9 cellular contexts compared by ENCODE assay signal in genomic region chr10:101120884-101121660, GRCh38. TPM values are rescaled to one million over a fixed set of nuclear protein-coding genes. Genes with fewer than 3 reads are reported as not detected.
DNase-seq lines count a peak whose midpoint lies in the region; ATAC-seq and TF ChIP-seq lines count a peak whose summit lies in the region.
"Had no signal": no experiment of that assay in that cellular context is flagged by ENCODE, and none has a peak within 500 bp of the region (broad histone marks: within the 10 kb centered on the region; RNA-seq: fewer than 3 reads in every experiment).

No MANE protein-coding gene starts in this region.

- BruUV-seq in IMR-90 (replicated peaks; lab: Mats Ljungman, UMichigan): no TSS peak

- H3K56ac ChIP-seq in IMR-90 (ENCODE audit: extremely low read depth, insufficient read depth, low read length): no peak overlapping the region

- peaks cover 28% of the 10 kb centered on the region for H3K4me1 Mint-ChIP-seq in CD4-positive, alpha-beta T cell (ENCODE audit: low read depth)
- H3K4me1 Mint-ChIP-seq in mesothelial cell of epicardium: peaks cover 6% of the 10 kb centered on the region

- H3K4ac ChIP-seq in IMR-90 (ENCODE audit: low read depth, low read length): no peak overlapping the region

- H3K9ac ChIP-seq in IMR-90 (ENCODE audit: low read depth, low read length): no peak overlapping the region

- 1% methylated on average over 16 of the region's 41 CpGs; no CpG with 5 or more reads in 1 of the 2 experiments for WGBS in IMR-90 (ENCODE audit: extremely low coverage in 2 of 2, insufficient read length in 1 of 2), 2 experiments

- peak in 7 of 10 experiments; percentile 23 to 59 (median 35) for DNase-seq in CD4-positive, alpha-beta T cell
- no peak for DNase-seq in IMR-90
- no peak for DNase-seq in brain microvascular endothelial cell
- no peak for DNase-seq in mesothelial cell of epicardium (ENCODE audit: low spot score in 2 of 2, unreplicated experiment in 2 of 2)
- DNase-seq in uterus: no peak
- DNase-seq in SIG-M5 treated with dmso at 0.1 percent for 504 hours (lab: John Stamatoyannopoulos, UW; ENCODE audit: unreplicated experiment): no peak
- DNase-seq in NCI-H226: no peak

- H3K27ac ChIP-seq in CD4-positive, alpha-beta T cell (ENCODE audit: low read depth, low read length): no peak overlapping the region
- H3K27ac ChIP-seq in IMR-90 (ENCODE audit: insufficient read depth, low read length): no peak overlapping the region
- no peak overlapping the region for H3K27ac ChIP-seq in brain microvascular endothelial cell
- no peak overlapping the region for H3K27ac ChIP-seq in uterus

- H4K91ac ChIP-seq in IMR-90 (ENCODE audit: insufficient read depth, low read depth, low read length): no peak overlapping the region

- H2BK20ac ChIP-seq in IMR-90 (ENCODE audit: low read depth, low read length): no peak overlapping the region

- H2BK5ac ChIP-seq in IMR-90 (ENCODE audit: low read depth, low read length, poor library complexity, severe bottlenecking): no peak overlapping the region

- H3K79me1 ChIP-seq in IMR-90 (ENCODE audit: low read depth in 1 of 2, low read length in 2 of 2): no peaks in the 10 kb centered on the region

- in situ Hi-C loops in IMR-90 (cut with MboI; ENCODE audit: low sequenced_read_pairs) (no loop called here), brain microvascular endothelial cell (cut with HindIII; ENCODE audit: low pct_ligation_motif_present, low sequenced_read_pairs) (no loop called here)

- H3K27ac Mint-ChIP-seq in CD4-positive, alpha-beta T cell: peak overlapping the region; percentile 68
- H3K27ac Mint-ChIP-seq in mesothelial cell of epicardium: no peak overlapping the region

- no peak for TF ChIP-seq CTCF in CD4-positive, alpha-beta T cell (IDR thresholded peaks at IDR 0.05)
- TF ChIP-seq CTCF in IMR-90 (conservative IDR thresholded peaks at IDR 0.05; ENCODE audit: low read depth, low read length) (no peak), brain microvascular endothelial cell (IDR thresholded peaks at IDR 0.05; ENCODE audit: low read depth, low read length, missing control alignments) (no peak), mesothelial cell of epicardium (IDR thresholded peaks at IDR 0.05; ENCODE audit: unreplicated experiment) (no peak), uterus (IDR thresholded peaks at IDR 0.05) (no peak)

- H3K14ac ChIP-seq in IMR-90 (replicated peaks; ENCODE audit: low read depth, low read length): no peak overlapping the region

- peak; percentile 89 for ATAC-seq in CD4-positive, alpha-beta T cell (ENCODE audit: poor library complexity)
- peak; percentile 73 for ATAC-seq in IMR-90 (ENCODE audit: low read depth)
- no peak for ATAC-seq in HG03039 (IDR thresholded peaks at IDR 0.05; ENCODE audit: unreplicated experiment)

- intact Hi-C loops in CD4-positive, alpha-beta T cell (cut with DNase I, micrococcal nuclease): no loop called here
- intact Hi-C loops in IMR-90 (cut with micrococcal nuclease): no loop called here
- intact Hi-C loops in uterus (cut with DNase I; ENCODE audit: low total_unique reads): no loop called here

- H2AK5ac ChIP-seq in IMR-90 (ENCODE audit: low read depth, low read length): no peak overlapping the region

- no peak overlapping the region for H2BK120ac ChIP-seq in IMR-90 (ENCODE audit: low read depth, low read length)

- H3K36me3 Mint-ChIP-seq in CD4-positive, alpha-beta T cell (ENCODE audit: low read depth): peaks cover 4% of the 10 kb centered on the region
- no peaks in the 10 kb centered on the region for H3K36me3 Mint-ChIP-seq in mesothelial cell of epicardium

- H3K9me1 ChIP-seq in IMR-90 (ENCODE audit: insufficient read depth, low read length): 0 out of 2 replicates have a peak, but pooled peaks cover 4% of the 10 kb centered on the region

- peaks cover 42% of the 10 kb centered on the region for H3K27me3 ChIP-seq in CD4-positive, alpha-beta T cell (ENCODE audit: control insufficient read depth, insufficient read depth, low read length)
- H3K27me3 ChIP-seq in IMR-90 (ENCODE audit: control insufficient read depth, insufficient read depth, low read length) (peaks cover 91% of the 10 kb centered on the region), brain microvascular endothelial cell (replicated peaks) (peaks cover 75% of the 10 kb centered on the region), uterus (peaks cover 0 to 30% of the 10 kb centered on the region in 2 donors)

- H2AFZ ChIP-seq in IMR-90 (replicated peaks; ENCODE audit: low read length, poor library complexity): peak overlapping the region; percentile 88

- H3K4me3 ChIP-seq in IMR-90 (ENCODE audit: insufficient read depth, low read depth, low read length) (peak overlapping the region; percentile 47), brain microvascular endothelial cell (ENCODE audit: low read depth, low read length) (peak overlapping the region; percentile 46), uterus (peak overlapping the region; percentile 22 to 35)

- no peaks in the 10 kb centered on the region for H3K9me3 ChIP-seq in CD4-positive, alpha-beta T cell (ENCODE audit: control insufficient read depth, low read length)
- H3K9me3 ChIP-seq in IMR-90 (ENCODE audit: control insufficient read depth, insufficient read depth, low read length): peaks cover 2% of the 10 kb centered on the region; the same call in 1 of the 2 replicates
- no peaks in the 10 kb centered on the region for H3K9me3 ChIP-seq in uterus

- H3K4me3 Mint-ChIP-seq in CD4-positive, alpha-beta T cell: peak overlapping the region; percentile 97
- H3K4me3 Mint-ChIP-seq in mesothelial cell of epicardium: peak overlapping the region; percentile 54

- no peaks in the 10 kb centered on the region for H3K9me3 Mint-ChIP-seq in CD4-positive, alpha-beta T cell
- H3K9me3 Mint-ChIP-seq in mesothelial cell of epicardium: no peaks in the 10 kb centered on the region

- H3K23ac ChIP-seq in IMR-90 (ENCODE audit: low read depth, low read length): peak overlapping the region; percentile 66; the same call in 1 of the 2 replicates

- POLR2A ChIA-PET in CD4-positive, alpha-beta T cell (lab: Charles Lee): interaction anchor here (0.7 to 1.4 kb wide), 2 partner anchors 18 to 21 kb away, joined by 4 to 5 read pairs; no protein-coding TSS in a partner anchor
- POLR2A ChIA-PET in IMR-90 (lab: Charles Lee; ENCODE audit: unreplicated experiment): no interaction called here

- no peak for TF ChIP-seq RAD21 in IMR-90 (IDR thresholded peaks at IDR 0.05; ENCODE audit: low read length)

- peaks cover 70% of the 10 kb centered on the region for H3K27me3 Mint-ChIP-seq in CD4-positive, alpha-beta T cell
- H3K27me3 Mint-ChIP-seq in mesothelial cell of epicardium (ENCODE audit: low read depth): peaks cover 98% of the 10 kb centered on the region

- no peak overlapping the region for H4K8ac ChIP-seq in IMR-90 (ENCODE audit: low read depth in 2 of 2, low read length in 2 of 2)

- H2AK9ac ChIP-seq in IMR-90 (replicated peaks; ENCODE audit: low read depth, low read length, poor library complexity): peak overlapping the region; percentile 23

- H3K4me1 ChIP-seq in IMR-90 (ENCODE audit: control insufficient read depth, insufficient read depth, low read length) (no peaks in the 10 kb centered on the region), uterus (peaks cover 0 to 6% of the 10 kb centered on the region in 2 donors)

- H4K5ac ChIP-seq in IMR-90 (ENCODE audit: low read depth, low read length): no peak overlapping the region

- no peak overlapping the region for H2BK15ac ChIP-seq in IMR-90 (ENCODE audit: low read depth, low read length)

- H3K36me3 ChIP-seq in IMR-90 (ENCODE audit: control insufficient read depth, insufficient read depth, low read length) (no peaks in the 10 kb centered on the region), brain microvascular endothelial cell (replicated peaks) (no peaks in the 10 kb centered on the region), uterus (no peaks in the 10 kb centered on the region)

- dilution Hi-C loops in IMR-90 (cut with HindIII; ENCODE audit: low sequenced_read_pairs, unreplicated experiment): no loop called here

- 0 out of 2 replicates have a peak, but pooled peaks cover 5% of the 10 kb centered on the region for H4K20me1 ChIP-seq in IMR-90 (ENCODE audit: insufficient read depth, low read length)

- no peak for TF ChIP-seq POLR2A in IMR-90 (IDR thresholded peaks at IDR 0.05; ENCODE audit: low read depth, low read length)
- no peak for TF ChIP-seq POLR2A in uterus (IDR thresholded peaks at IDR 0.05)

- peak overlapping the region; percentile 77 for H3K4me2 ChIP-seq in IMR-90 (ENCODE audit: low read depth, low read length)

- CTCF ChIA-PET in CD4-positive, alpha-beta T cell (lab: Charles Lee): interaction anchor here (1.4 to 2.4 kb wide), 2 partner anchors 20 to 21 kb away, joined by 3 to 11 read pairs; no protein-coding TSS in a partner anchor
- CTCF ChIA-PET in IMR-90 (lab: Yijun Ruan, JAX): interaction anchor here (1.0 kb wide), 1 partner anchor 26 kb away, joined by 3 read pairs; no protein-coding TSS in a partner anchor

- H3K18ac ChIP-seq in IMR-90 (ENCODE audit: low read depth, low read length): no peak overlapping the region

TF ChIP-seq in IMR-90, 13 proteins besides CTCF, POLR2A, EP300 and RAD21 (continues in another document):
- no peak for TF ChIP-seq RCOR1 (IDR thresholded peaks at IDR 0.05; ENCODE audit: insufficient replicate concordance, low read length)
- TF ChIP-seq FOS (IDR thresholded peaks at IDR 0.05; ENCODE audit: low read depth, low read length): no peak
- no peak for TF ChIP-seq MXI1 (IDR thresholded peaks at IDR 0.05; ENCODE audit: borderline replicate concordance, low read depth, low read length)
- TF ChIP-seq BHLHE40 (IDR thresholded peaks at IDR 0.05; ENCODE audit: low read depth, low read length): no peak
- no peak for TF ChIP-seq NFE2L2 (IDR thresholded peaks at IDR 0.05; ENCODE audit: low read depth, low read length)
- no peak for TF ChIP-seq USF2 (IDR thresholded peaks at IDR 0.05; ENCODE audit: low read depth, low read length)
- no peak for TF ChIP-seq RFX5 (IDR thresholded peaks at IDR 0.05; ENCODE audit: low read depth, low read length)

RNA-seq across cellular contexts. Expression of gene TLX1, which starts 10.0 kb away (rescaled TPM):
- not detected for total RNA-seq in CD4-positive, alpha-beta T cell
- total RNA-seq in IMR-90 (2012; rRNA removed): not detected in 2 replicates
- not detected in 2 replicates for polyA plus RNA-seq in IMR-90 (2012; rRNA removed)
- polyA plus RNA-seq in IMR-90 (2012; cell fraction: cytosol; rRNA removed): not detected in 2 replicates
- polyA plus RNA-seq in IMR-90 (2012; cell fraction: nucleus; rRNA removed; ENCODE audit: low replicate concordance): not detected in 2 replicates
- not detected in 3 replicates for total RNA-seq in mesothelial cell of epicardium
- not detected for total RNA-seq in uterus
- total RNA-seq: dermis microvascular lymphatic vessel endothelial cell had no signal

RNA-seq across cellular contexts. Expression of gene KAZALD1, which starts 59.3 kb away (rescaled TPM):
- total RNA-seq in CD4-positive, alpha-beta T cell: not detected
- total RNA-seq in IMR-90 (2012; rRNA removed): 8.1 and 9.1 TPM in 2 replicates
- polyA plus RNA-seq in IMR-90 (2012; rRNA removed): 18.6 and 18.7 TPM in 2 replicates
- polyA plus RNA-seq in IMR-90 (2012; cell fraction: cytosol; rRNA removed): 19.1 and 20.1 TPM in 2 replicates
- polyA plus RNA-seq in IMR-90 (2012; cell fraction: nucleus; rRNA removed; ENCODE audit: low replicate concordance): 20.7 and 36.8 TPM in 2 replicates
- 15.9 to 17.5 TPM (median 16.8 TPM) in 3 replicates for total RNA-seq in mesothelial cell of epicardium
- total RNA-seq in uterus: 10 to 100 TPM in 1 of 4 donors, 1 to 10 TPM in 1, under 1 TPM in 1, not detected in 1; 0.26 to 34.6 (median 6.3) TPM

Comparison
In these comparisons a context has a peak if more than half of its experiments do, and no peak if none do; other contexts are left out.
1. DNase-seq: peak in CD4-positive, alpha-beta T cell (7 of 10); none in IMR-90 (single experiment), brain microvascular endothelial cell (single experiment), mesothelial cell of epicardium (0 of 2), uterus (0 of 2), SIG-M5 treated with dmso at 0.1 percent for 504 hours (single experiment) and NCI-H226 (single experiment).
2. Peak in every context shown above with its lines, with median percentiles within 50 percentile points of each other: H3K4me3 ChIP-seq.